1 cellular context compared by ENCODE assay signal in genomic region chr4:99863-100262, GRCh38.
TF ChIP-seq lines count a peak whose summit lies in the region.

No MANE protein-coding gene starts in this region.

TF ChIP-seq in GM23338, 12 proteins besides CTCF, POLR2A, EP300 and RAD21 (continued from another document):
- TF ChIP-seq ZNF462 (CRISPR knock-in tag; IDR thresholded peaks at IDR 0.05): no peak
- TF ChIP-seq STAT1 (IDR thresholded peaks at IDR 0.05; ENCODE audit: unreplicated experiment): no peak
- TF ChIP-seq POLR2AphosphoS5 (IDR thresholded peaks at IDR 0.05; ENCODE audit: low read depth): no peak
- no peak for TF ChIP-seq ZNF114 (CRISPR knock-in tag; IDR thresholded peaks at IDR 0.05)
- TF ChIP-seq NANOG (IDR thresholded peaks at IDR 0.05; ENCODE audit: borderline replicate concordance): no peak
